24 cellular contexts compared by ENCODE assay signal in genomic region chr2:23485261-23485660, GRCh38.
DNase-seq lines count a peak whose midpoint lies in the region; ATAC-seq, FAIRE-seq and TF ChIP-seq lines count a peak whose summit lies in the region.
"Had no signal": no experiment of that assay in that cellular context is flagged by ENCODE, and none has a peak within 500 bp of the region (broad histone marks: within the 10 kb centered on the region; RNA-seq: fewer than 3 reads in every experiment).

No MANE protein-coding gene starts in this region.

- H3K27ac ChIP-seq in upper lobe of right lung (no peak overlapping the region), kidney (ENCODE audit: low read depth in 2 of 2, low read length in 2 of 2) (no peak overlapping the region)
- H3K27ac ChIP-seq: 22Rv1, BLaER1, C4-2B had no signal

- H3K4me3 Mint-ChIP-seq in glutamatergic neuron (ENCODE audit: unreplicated experiment) (peak overlapping the region; percentile 71), nephron progenitor cell (no peak overlapping the region)
- H3K4me3 Mint-ChIP-seq: B cell; CD4-positive, CD25-positive, alpha-beta regulatory T cell; CD8-positive, alpha-beta T cell had no signal

- peak; percentile 28 for ATAC-seq in upper lobe of right lung
- ATAC-seq in activated CD4-positive, CD25-positive, alpha-beta regulatory T cell treated with anti-CD3 and anti-CD28 coated beads, Interleukin-2, amount 50 U/mL, for 24 hours, result no peak
- ATAC-seq: CD8-positive, alpha-beta T cell; GM12878 had no signal

- H3K4me1 ChIP-seq in upper lobe of right lung (peaks cover 5% of the 10 kb centered on the region), kidney (ENCODE audit: control insufficient read depth in 1 of 2, insufficient read depth in 1 of 2, low read depth in 1 of 2, low read length in 2 of 2) (peaks cover 5 to 9% of the 10 kb centered on the region in 2 donors)

- H3K4me3 ChIP-seq in upper lobe of right lung (no peak overlapping the region), kidney (ENCODE audit: low read length in 2 of 2) (no peak overlapping the region)
- H3K4me3 ChIP-seq: BLaER1, GM12878 had no signal

- H3K9me3 ChIP-seq in upper lobe of right lung (no peaks in the 10 kb centered on the region), kidney (ENCODE audit: control insufficient read depth in 1 of 2, low read length in 2 of 2) (no peaks in the 10 kb centered on the region)
- H3K9me3 ChIP-seq: BLaER1, Caco-2 had no signal

- no peak for TF ChIP-seq CTCF in glutamatergic neuron (IDR thresholded peaks at IDR 0.05; ENCODE audit: partially characterized antibody, unreplicated experiment)
- TF ChIP-seq CTCF in nephron progenitor cell (IDR thresholded peaks at IDR 0.05), result no peak
- TF ChIP-seq CTCF in upper lobe of right lung (IDR thresholded peaks at IDR 0.05), result no peak
- TF ChIP-seq CTCF in kidney (IDR thresholded peaks at IDR 0.05; ENCODE audit: borderline replicate concordance, extremely low read depth, insufficient read depth), result no peak

- no peak overlapping the region for H3K9ac ChIP-seq in kidney (ENCODE audit: low read length in 2 of 2)
- H3K9ac ChIP-seq: BLaER1 had no signal

- H3K27ac Mint-ChIP-seq in glutamatergic neuron (ENCODE audit: unreplicated experiment) (no peak overlapping the region), nephron progenitor cell (peak overlapping the region; percentile 93)
- H3K27ac Mint-ChIP-seq: B cell; CD4-positive, CD25-positive, alpha-beta regulatory T cell; CD8-positive, alpha-beta T cell had no signal

- peak; percentile 8 for DNase-seq in NCI-H748 (lab: John Stamatoyannopoulos, UW; ENCODE audit: unreplicated experiment)
- DNase-seq in NCI-H748 treated with DMSO at 0.1 percent for 48 hours (lab: John Stamatoyannopoulos, UW), result no peak
- no peak for DNase-seq in glutamatergic neuron
- DNase-seq in nephron progenitor cell, result no peak
- DNase-seq in upper lobe of right lung, result no peak
- no peak for DNase-seq in activated naive CD4-positive, alpha-beta T cell treated with anti-CD3 and anti-CD28 coated beads, Interleukin-2, amount 50 U/mL, for 16 hours
- no peak for DNase-seq in kidney
- DNase-seq: Caco-2; CD4-positive, CD25-positive, alpha-beta regulatory T cell; CD8-positive, alpha-beta T cell; DMS153; DMS79; EL; GDM1; GOT3; H7; HCEC 1CT had no signal

- intact Hi-C loops in upper lobe of right lung (cut with DNase I), result no loop called here
- intact Hi-C loops in kidney (cut with DNase I), result no loop called here

- no peaks in the 10 kb centered on the region for H3K36me3 ChIP-seq in upper lobe of right lung
- H3K36me3 ChIP-seq in kidney (ENCODE audit: control insufficient read depth in 1 of 2, insufficient read depth in 2 of 2, low read length in 2 of 2), result no peaks in the 10 kb centered on the region
- H3K36me3 ChIP-seq: BLaER1 had no signal

- H3K4me1 Mint-ChIP-seq in glutamatergic neuron (ENCODE audit: low read depth, unreplicated experiment), result peaks cover 55% of the 10 kb centered on the region
- H3K4me1 Mint-ChIP-seq in nephron progenitor cell, result peaks cover 97% of the 10 kb centered on the region
- H3K4me1 Mint-ChIP-seq: B cell had no signal

- H3K27me3 Mint-ChIP-seq in glutamatergic neuron (ENCODE audit: unreplicated experiment) (peaks cover 6% of the 10 kb centered on the region), nephron progenitor cell (ENCODE audit: low read depth, poor library complexity) (peaks cover 3% of the 10 kb centered on the region)

- H3K9me3 Mint-ChIP-seq in glutamatergic neuron (ENCODE audit: unreplicated experiment) (peaks cover 10% of the 10 kb centered on the region), nephron progenitor cell (no peaks in the 10 kb centered on the region)
- H3K9me3 Mint-ChIP-seq: CD4-positive, CD25-positive, alpha-beta regulatory T cell; CD8-positive, alpha-beta T cell had no signal

- H3K36me3 Mint-ChIP-seq in glutamatergic neuron (ENCODE audit: unreplicated experiment) (no peaks in the 10 kb centered on the region), nephron progenitor cell (ENCODE audit: low read depth) (no peaks in the 10 kb centered on the region)
- H3K36me3 Mint-ChIP-seq: CD4-positive, CD25-positive, alpha-beta regulatory T cell; CD8-positive, alpha-beta T cell had no signal

- FAIRE-seq in kidney (lab: Jason Lieb, UNC), result no peak
- FAIRE-seq: A204.1, GM12878 had no signal

- H3K27me3 ChIP-seq in upper lobe of right lung, result no peaks in the 10 kb centered on the region
- H3K27me3 ChIP-seq: BLaER1 had no signal
